Comparison of ENCODE assay signal across 1 cellular context in the genomic region with DNA sequence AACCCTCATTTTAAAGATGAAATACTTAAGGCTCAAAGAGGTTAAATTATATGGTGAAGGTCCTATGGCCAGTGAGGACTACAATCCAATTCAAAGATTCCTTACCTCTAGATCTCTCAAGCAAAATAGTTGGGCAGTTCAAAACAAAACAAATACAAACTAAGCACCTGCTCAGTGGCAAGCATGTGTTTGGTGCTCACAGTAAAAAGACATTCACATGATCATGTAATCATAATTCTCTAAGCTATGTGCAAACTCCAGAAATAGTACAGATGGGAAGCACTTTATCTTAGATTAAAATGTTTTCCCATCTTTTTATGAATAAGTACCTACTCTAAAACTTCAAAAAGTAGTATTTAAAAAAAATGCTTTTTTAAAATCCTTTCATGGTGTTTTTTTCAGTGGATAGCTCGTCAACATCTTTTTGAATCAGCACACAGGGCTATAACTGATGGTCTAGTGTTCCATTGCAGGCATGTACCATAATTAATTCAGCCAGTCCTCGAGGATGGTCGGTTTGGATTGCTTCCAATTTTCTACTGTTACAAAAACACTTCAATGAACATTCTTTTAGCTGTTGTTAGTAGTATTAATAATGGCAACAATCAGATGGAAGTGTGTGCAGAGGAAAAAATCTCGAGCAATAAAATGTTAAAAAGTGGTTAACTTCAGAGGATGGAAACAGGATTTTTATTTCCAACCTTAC.
TF ChIP-seq lines count a peak whose summit lies in the region.

No MANE protein-coding gene starts in this region.

TF ChIP-seq in H1, 55 proteins besides CTCF, POLR2A, EP300 and RAD21 (continued from another document):
- no peak for TF ChIP-seq CHD7 (IDR thresholded peaks at IDR 0.05; ENCODE audit: insufficient replicate concordance, low read length)
- no peak for TF ChIP-seq RNF2 (IDR thresholded peaks at IDR 0.05; ENCODE audit: borderline replicate concordance, low read depth, low read length, missing control alignments, poor library complexity, severe bottlenecking)
- no peak for TF ChIP-seq HDAC2 (IDR thresholded peaks at IDR 0.05; ENCODE audit: borderline replicate concordance in 1 of 2, low read depth in 2 of 2, low read length in 2 of 2)
- no peak for TF ChIP-seq CREB1 (IDR thresholded peaks at IDR 0.05)
- TF ChIP-seq PHF8 (conservative IDR thresholded peaks at IDR 0.05; ENCODE audit: low read depth, low read length), result no peak
- no peak for TF ChIP-seq TEAD4 (IDR thresholded peaks at IDR 0.05; ENCODE audit: low read depth, low read length)
- no peak for TF ChIP-seq SUZ12 (IDR thresholded peaks at IDR 0.05; ENCODE audit: low read length)
